Comparison of ENCODE assay signal across 16 cellular contexts in the genomic region with DNA sequence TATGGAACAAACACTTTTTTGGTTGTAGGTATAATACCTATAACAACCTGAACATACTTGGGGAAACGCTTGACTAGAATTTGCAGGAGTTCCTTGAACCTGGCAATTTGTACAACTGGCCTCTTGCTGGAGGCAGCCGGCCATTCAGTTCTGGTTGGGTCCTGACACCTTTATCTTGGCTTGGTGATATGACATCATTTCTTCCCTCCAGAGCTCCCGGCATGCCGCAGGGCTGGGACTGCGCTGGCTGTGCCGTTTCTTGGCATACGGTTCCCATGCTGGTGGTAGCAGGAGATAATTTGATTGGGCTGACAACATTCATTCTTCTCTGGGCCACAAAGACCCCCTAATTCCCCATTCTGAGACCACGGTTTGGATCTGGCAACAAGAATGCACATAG.
"Had no signal": no experiment of that assay in that cellular context is flagged by ENCODE, and none has a peak within 500 bp of the region (broad histone marks: within the 10 kb centered on the region; RNA-seq: fewer than 3 reads in every experiment).

No MANE protein-coding gene starts in this region.

- H3K4me3 ChIP-seq: MG63, SJCRH30 had no signal

- H3K27ac ChIP-seq: SJCRH30 had no signal

- DNase-seq: Karpas-422, KG1, MG63, NCI-H1436, NCI-H2081 treated with DMSO at 0.1 percent for 48 hours, NCI-H2171, NCI-H345, NCI-H524 treated with DMSO at 0.1 percent for 48 hours, NCI-H69, NCI-H774, Right ventricle myocardium superior, RPMI8226, SJCRH30, T-helper 1 cell had no signal

- H3K9me3 ChIP-seq: MG63, SJCRH30 had no signal

- FAIRE-seq: RCC 7860 had no signal

- ATAC-seq: SK-N-SH treated with all-trans-retinoic acid at 6 μM for 48 hours had no signal

- H3K4me1 ChIP-seq: SJCRH30 had no signal

- H3K36me3 ChIP-seq: MG63, SJCRH30 had no signal
